Comparison of ENCODE assay signal across 7 cellular contexts in the genomic region with DNA sequence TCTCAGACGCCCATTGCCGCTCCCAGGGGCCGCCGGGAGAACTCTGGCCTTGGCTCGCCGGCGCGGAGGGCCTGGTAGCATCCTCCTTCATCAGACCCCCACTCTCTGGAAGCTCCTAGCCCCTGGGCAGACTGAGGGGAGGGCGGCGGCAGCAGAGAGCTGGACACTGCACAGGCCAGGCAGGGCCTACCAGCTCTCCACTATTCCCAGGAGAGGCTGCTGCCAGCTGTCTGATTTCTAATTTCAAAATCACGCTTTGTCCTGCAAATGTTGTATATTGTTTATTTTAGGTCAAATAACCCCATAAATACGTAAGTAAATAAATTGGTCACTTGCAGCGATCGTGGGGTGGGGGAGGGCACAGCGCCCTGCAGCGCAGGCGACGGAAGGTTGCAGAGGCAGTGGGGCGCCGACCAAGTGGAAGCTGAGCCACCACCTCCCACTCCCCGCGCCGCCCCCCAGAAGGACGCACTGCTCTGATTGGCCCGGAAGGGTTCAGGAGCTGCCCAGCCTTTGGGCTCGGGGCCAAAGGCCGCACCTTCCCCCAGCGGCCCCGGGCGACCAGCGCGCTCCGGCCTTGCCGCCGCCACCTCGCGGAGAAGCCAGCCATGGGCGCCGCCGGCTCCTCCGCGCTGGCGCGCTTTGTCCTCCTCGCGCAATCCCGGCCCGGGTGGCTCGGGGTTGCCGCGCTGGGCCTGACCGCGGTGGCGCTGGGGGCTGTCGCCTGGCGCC. TPM values are rescaled to one million over a fixed set of nuclear protein-coding genes. Genes with fewer than 3 reads are reported as not detected.
DNase-seq lines count a peak whose midpoint lies in the region; ATAC-seq and TF ChIP-seq lines count a peak whose summit lies in the region.

MTARC1 (plus strand) TSS at position 577 of the 732 bp plus-strand sequence; CDS start at position 609, 32 bp downstream.

- peak within 1 kb of the TSS; percentile 80 for H3K4me3 Mint-ChIP-seq in WTC11

- H3K27me3 Mint-ChIP-seq in WTC11 (ENCODE audit: low read depth) = peaks cover 3% of the 10 kb centered on the region; the same call in 1 of the 2 replicates

- peaks cover 26% of the 10 kb centered on the region for H3K4me1 Mint-ChIP-seq in WTC11

- DNase-seq in NCI-H1436 (lab: John Stamatoyannopoulos, UW) (peak; percentile 72), WTC11 (ENCODE audit: low spot score) (peak; percentile 80), head of caudate nucleus (peak in 41 of 42 donors; percentile 29 to 83 (median 64)), dedifferentiated amniotic fluid mesenchymal stem cell (ENCODE audit: extremely low spot score) (no peak)

- peak within 1 kb of the TSS; percentile 36 for H3K27ac Mint-ChIP-seq in WTC11

- peaks cover 12% of the 10 kb centered on the region for H3K36me3 Mint-ChIP-seq in WTC11

- POLR2A ChIA-PET in HEK293 (lab: Yijun Ruan, JAX) = interaction anchor here (0.6 to 1.5 kb wide), 3 partner anchors 25 to 128 kb away, joined by 3 to 4 read pairs (median 3); partner anchors contain the start of gene MTARC2
- POLR2A ChIA-PET in WTC11 (lab: Charles Lee) = interaction anchor here (0.5 to 2.1 kb wide), 5 partner anchors 10 to 487 kb away, joined by 3 to 17 read pairs (median 4); partner anchors contain the start of gene MTARC2

- H3K27ac ChIP-seq in HEK293 (ENCODE audit: extremely low read depth, low read depth, low read length) = peak within 1 kb of the TSS; percentile 83; the same call in 1 of the 2 replicates
- H3K27ac ChIP-seq in neutrophil = peak within 1 kb of the TSS; percentile 83

- TF ChIP-seq CTCF in GM12875 (IDR thresholded peaks at IDR 0.05; ENCODE audit: borderline replicate concordance, insufficient read depth, low read depth, low read length) (peak; percentile 16; the same call in 1 of the 2 replicates), HEK293 (tag by site-specific recombination; IDR thresholded peaks at IDR 0.05) (peak; percentile 59), WTC11 (IDR thresholded peaks at IDR 0.05) (no peak), neutrophil (IDR thresholded peaks at IDR 0.05) (no peak)

- no peaks in the 10 kb centered on the region for H3K27me3 ChIP-seq in neutrophil

- intact Hi-C loops in head of caudate nucleus (cut with DNase I) = no loop called here

- H3K4me1 ChIP-seq in HEK293 (ENCODE audit: control insufficient read depth, insufficient read depth, low read length) (peaks cover 9% of the 10 kb centered on the region), neutrophil (ENCODE audit: control insufficient read depth in 1 of 2, insufficient read depth in 1 of 2, low read depth in 1 of 2, low read length in 1 of 2) (peaks cover 64 to 67% of the 10 kb centered on the region in 2 experiments)

- H3K4me3 ChIP-seq in GM12875 (ENCODE audit: low read depth, low read length) = no peak within 1 kb of the TSS
- H3K4me3 ChIP-seq in HEK293 (ENCODE audit: low read depth, low read length) = peak within 1 kb of the TSS; percentile 52
- peak within 1 kb of the TSS; percentile 71 to 77 for H3K4me3 ChIP-seq in neutrophil (ENCODE audit: low read depth in 1 of 2, low read length in 1 of 2)

- H3K36me3 ChIP-seq in HEK293 (ENCODE audit: control insufficient read depth in 2 of 2, insufficient read depth in 1 of 2, low read length in 2 of 2) = peaks cover under 1 to 27% of the 10 kb centered on the region in 2 experiments; a peak in 2 of 3 replicates
- no peaks in the 10 kb centered on the region for H3K36me3 ChIP-seq in neutrophil

- no peaks in the 10 kb centered on the region; the same call in 1 of the 2 replicates for H3K9me3 Mint-ChIP-seq in WTC11

- H3K9me3 ChIP-seq in HEK293 (ENCODE audit: control insufficient read depth, insufficient read depth, low read depth, low read length) (no peaks in the 10 kb centered on the region), neutrophil (no peaks in the 10 kb centered on the region)

- peak; percentile 92 for ATAC-seq in WTC11

- CTCF ChIA-PET in HEK293 (lab: Yijun Ruan, JAX) = interaction anchor here (0.8 to 3.0 kb wide), 3 partner anchors 11 to 25 kb away, joined by 3 to 28 read pairs (median 3); no protein-coding TSS in a partner anchor
- CTCF ChIA-PET in WTC11 (lab: Charles Lee) = interaction anchor here (0.7 to 5.3 kb wide), 14 partner anchors 11 to 506 kb away, joined by 3 to 78 read pairs (median 6); partner anchors contain the start of genes C1orf115, HLX and MTARC2

TF ChIP-seq in HEK293, 187 proteins besides CTCF, POLR2A, EP300 and RAD21 (continues in another document):
- TF ChIP-seq HIC1 (tag by site-specific recombination; IDR thresholded peaks at IDR 0.05) (peak; percentile 79), ZNF366 (tag by site-specific recombination; conservative IDR thresholded peaks at IDR 0.05) (peak; percentile 30), ZFP37 (tag by site-specific recombination; IDR thresholded peaks at IDR 0.05) (0 out of 2 replicates have a peak, but pooled peaks have one; percentile 63), ZFHX2 (tag by site-specific recombination; conservative IDR thresholded peaks at IDR 0.05) (peak; percentile 83), ZNF585B (tag by site-specific recombination; IDR thresholded peaks at IDR 0.05) (no peak), ZBTB8A (tag by site-specific recombination; IDR thresholded peaks at IDR 0.05) (peak; percentile 96), ZNF175 (tag by site-specific recombination; IDR thresholded peaks at IDR 0.05) (no peak), SP7 (tag by site-specific recombination; IDR thresholded peaks at IDR 0.05) (peak; percentile 66), WT1 (tag by site-specific recombination; IDR thresholded peaks at IDR 0.05) (peak; percentile 80), ZNF555 (tag by site-specific recombination; conservative IDR thresholded peaks at IDR 0.05) (no peak), ZNF677 (tag by site-specific recombination; IDR thresholded peaks at IDR 0.05) (no peak)

TF ChIP-seq in WTC11, 78 proteins besides CTCF, POLR2A, EP300 and RAD21 (continues in another document):
- no peak for TF ChIP-seq ZNF671 (CRISPR knock-in tag; IDR thresholded peaks at IDR 0.05)
- TF ChIP-seq ELF4 (CRISPR knock-in tag; IDR thresholded peaks at IDR 0.05; ENCODE audit: low read depth) = 0 out of 2 replicates have a peak, but pooled peaks have one; percentile 62
- no peak; the same call in none of the 2 replicates for TF ChIP-seq ZBTB21 (CRISPR knock-in tag; IDR thresholded peaks at IDR 0.05; ENCODE audit: borderline replicate concordance)
- TF ChIP-seq ZNF281 (CRISPR knock-in tag; IDR thresholded peaks at IDR 0.05) = 0 out of 2 replicates have a peak, but pooled peaks have one; percentile 12
- TF ChIP-seq, protein P1, sequence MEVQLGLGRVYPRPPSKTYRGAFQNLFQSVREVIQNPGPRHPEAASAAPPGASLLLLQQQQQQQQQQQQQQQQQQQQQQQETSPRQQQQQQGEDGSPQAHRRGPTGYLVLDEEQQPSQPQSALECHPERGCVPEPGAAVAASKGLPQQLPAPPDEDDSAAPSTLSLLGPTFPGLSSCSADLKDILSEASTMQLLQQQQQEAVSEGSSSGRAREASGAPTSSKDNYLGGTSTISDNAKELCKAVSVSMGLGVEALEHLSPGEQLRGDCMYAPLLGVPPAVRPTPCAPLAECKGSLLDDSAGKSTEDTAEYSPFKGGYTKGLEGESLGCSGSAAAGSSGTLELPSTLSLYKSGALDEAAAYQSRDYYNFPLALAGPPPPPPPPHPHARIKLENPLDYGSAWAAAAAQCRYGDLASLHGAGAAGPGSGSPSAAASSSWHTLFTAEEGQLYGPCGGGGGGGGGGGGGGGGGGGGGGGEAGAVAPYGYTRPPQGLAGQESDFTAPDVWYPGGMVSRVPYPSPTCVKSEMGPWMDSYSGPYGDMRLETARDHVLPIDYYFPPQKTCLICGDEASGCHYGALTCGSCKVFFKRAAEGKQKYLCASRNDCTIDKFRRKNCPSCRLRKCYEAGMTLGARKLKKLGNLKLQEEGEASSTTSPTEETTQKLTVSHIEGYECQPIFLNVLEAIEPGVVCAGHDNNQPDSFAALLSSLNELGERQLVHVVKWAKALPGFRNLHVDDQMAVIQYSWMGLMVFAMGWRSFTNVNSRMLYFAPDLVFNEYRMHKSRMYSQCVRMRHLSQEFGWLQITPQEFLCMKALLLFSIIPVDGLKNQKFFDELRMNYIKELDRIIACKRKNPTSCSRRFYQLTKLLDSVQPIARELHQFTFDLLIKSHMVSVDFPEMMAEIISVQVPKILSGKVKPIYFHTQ (CRISPR knock-in tag; IDR thresholded peaks at IDR 0.05) = no peak
- TF ChIP-seq SP1 (CRISPR knock-in tag; conservative IDR thresholded peaks at IDR 0.05) = peak; percentile 55

RNA-seq across cellular contexts. Expression of gene MTARC1, which starts in this region (rescaled TPM):
- 25.8 to 33.6 TPM (median 29.5 TPM) in 3 replicates for total RNA-seq in WTC11 (2021)

Comparison
In these comparisons a context has a peak if more than half of its experiments do, and no peak if none do; other contexts are left out.
1. CTCF ChIP-seq: peak in GM12875 (single experiment) and HEK293 (single experiment); none in WTC11 (single experiment) and neutrophil (single experiment).